ENCODE assay signal across 8 cellular contexts in the genomic region with DNA sequence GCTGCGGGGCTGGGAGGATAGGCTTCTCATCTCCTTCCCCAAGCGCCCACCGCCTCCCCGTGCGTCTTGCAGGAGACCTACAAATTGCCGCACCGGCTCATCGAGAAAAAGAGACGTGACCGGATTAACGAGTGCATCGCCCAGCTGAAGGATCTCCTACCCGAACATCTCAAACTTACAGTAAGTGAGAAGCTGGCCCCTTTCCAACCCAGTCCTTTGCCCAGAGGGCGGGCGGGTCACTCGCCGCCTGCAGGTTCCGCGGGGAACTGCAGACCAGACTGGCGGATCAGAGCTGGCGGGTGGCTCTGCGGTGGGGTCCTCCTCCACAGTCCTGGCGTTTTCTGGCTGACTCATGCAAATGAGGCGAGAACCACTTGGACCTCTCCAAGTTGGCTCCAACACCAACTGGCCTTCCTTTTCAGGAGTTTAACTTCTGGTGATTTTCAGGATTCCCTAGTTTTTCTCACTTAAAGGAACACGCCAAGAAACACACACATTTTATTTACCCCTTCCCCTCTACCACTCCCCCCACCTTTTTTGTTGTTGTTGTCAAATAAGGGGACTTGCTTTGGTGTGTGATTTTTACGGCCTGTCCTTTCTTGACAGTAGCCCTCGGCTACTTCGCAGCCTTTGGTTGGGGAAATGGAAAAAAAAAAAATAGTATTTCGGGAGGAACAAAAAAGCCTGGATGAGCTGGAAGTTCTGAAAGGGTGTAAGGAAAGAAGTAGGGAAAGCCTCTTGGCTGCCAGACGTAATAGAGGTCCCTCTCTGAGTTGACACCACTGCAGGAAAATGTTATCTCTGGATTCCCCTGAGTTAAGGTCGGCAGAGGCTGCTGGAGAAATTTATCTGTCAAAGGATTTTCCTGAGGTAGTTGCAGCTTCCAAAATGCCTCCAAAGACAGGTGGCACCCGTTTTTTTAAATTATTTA. TPM values are rescaled to one million over a fixed set of nuclear protein-coding genes. Genes with fewer than 3 reads are reported as not detected.
DNase-seq lines count a peak whose midpoint lies in the region; ATAC-seq and TF ChIP-seq lines count a peak whose summit lies in the region.

No MANE protein-coding gene starts in this region.

- peaks cover 58% of the 10 kb centered on the region for H3K36me3 Mint-ChIP-seq in activated naive CD4-positive, alpha-beta T cell treated with anti-CD3 and anti-CD28 coated beads, Interleukin-2, amount 10 ng/mL, durations not matched to agents 7 days and 5 days

- DNase-seq in AG04449 (ENCODE audit: low read depth, low spot score) (no peak), KBM-7 (peak; percentile 96), SK-N-DZ (ENCODE audit: low spot score) (peak; percentile 73), nucleus accumbens (lab: John Stamatoyannopoulos, UW) (peak in 54 of 56 donors; percentile 16 to 85 (median 54)), substantia nigra (lab: John Stamatoyannopoulos, UW) (peak in 45 of 49 donors; percentile 16 to 94 (median 68))
- DNase-seq in activated naive CD4-positive, alpha-beta T cell treated with anti-CD3 and anti-CD28 coated beads, Interleukin-2, amount 10 ng/mL, durations not matched to agents 7 days and 5 days = peak; percentile 92

- peaks cover 0 to 11% of the 10 kb centered on the region in 2 donors for H3K36me3 ChIP-seq in gastroesophageal sphincter

- no peak for TF ChIP-seq EP300 in gastroesophageal sphincter (IDR thresholded peaks at IDR 0.05)

- H3K27ac Mint-ChIP-seq in activated naive CD4-positive, alpha-beta T cell treated with anti-CD3 and anti-CD28 coated beads, Interleukin-2, amount 10 ng/mL, durations not matched to agents 7 days and 5 days = peak overlapping the region; percentile 99

- CTCF ChIA-PET in AG04449 (lab: Yijun Ruan, JAX) = interaction anchor here (0.6 to 17.4 kb wide), 31 partner anchors 8 to 965 kb away, joined by 3 to 411 read pairs (median 4); no protein-coding TSS in a partner anchor
- CTCF ChIA-PET in activated naive CD4-positive, alpha-beta T cell treated with anti-CD3 and anti-CD28 coated beads, Interleukin-2, amount 10 ng/mL, durations not matched to agents 7 days and 5 days (lab: Charles Lee) = interaction anchor here (0.7 to 11.3 kb wide), 28 partner anchors 40 to 347 kb away, joined by 3 to 158 read pairs (median 4); no protein-coding TSS in a partner anchor

- H3K4me1 Mint-ChIP-seq in activated naive CD4-positive, alpha-beta T cell treated with anti-CD3 and anti-CD28 coated beads, Interleukin-2, amount 10 ng/mL, durations not matched to agents 7 days and 5 days = peaks cover 65% of the 10 kb centered on the region

- no peaks in the 10 kb centered on the region for H3K9me3 Mint-ChIP-seq in activated naive CD4-positive, alpha-beta T cell treated with anti-CD3 and anti-CD28 coated beads, Interleukin-2, amount 10 ng/mL, durations not matched to agents 7 days and 5 days

- WGBS in gastroesophageal sphincter (ENCODE audit: low coverage in 1 of 2), 2 donors = 2 to 3% methylated on average over 9 to 18 of the region's 32 CpGs

- in situ Hi-C loops in KBM-7 (cut with MboI; ENCODE audit: low pct_unique_long_range_greater_than_20kb, low sequenced_read_pairs) = loop anchor here (10.0 kb wide), 1 partner anchor 256 kb away; no protein-coding TSS in a partner anchor

- POLR2A ChIA-PET in AG04449 (lab: Yijun Ruan, JAX) = interaction anchor here (0.7 to 3.6 kb wide), 9 partner anchors 13 to 269 kb away, joined by 3 to 31 read pairs (median 9); no protein-coding TSS in a partner anchor

- H3K4me1 ChIP-seq in gastroesophageal sphincter = peaks cover 4 to 77% (median 51%) of the 10 kb centered on the region in 3 donors

- no peak for TF ChIP-seq POLR2A in gastroesophageal sphincter (IDR thresholded peaks at IDR 0.05)

- H3K4me3 ChIP-seq in AG04449 (ENCODE audit: low read depth, low read length) (peak overlapping the region; percentile 99), gastroesophageal sphincter (peak overlapping the region; percentile 62 to 86)

- no peaks in the 10 kb centered on the region for H3K27me3 ChIP-seq in gastroesophageal sphincter

- H3K9me3 ChIP-seq in gastroesophageal sphincter = no peaks in the 10 kb centered on the region

- H3K4me3 Mint-ChIP-seq in activated naive CD4-positive, alpha-beta T cell treated with anti-CD3 and anti-CD28 coated beads, Interleukin-2, amount 10 ng/mL, durations not matched to agents 7 days and 5 days = peak overlapping the region; percentile 97

- no peaks in the 10 kb centered on the region for H3K27me3 Mint-ChIP-seq in activated naive CD4-positive, alpha-beta T cell treated with anti-CD3 and anti-CD28 coated beads, Interleukin-2, amount 10 ng/mL, durations not matched to agents 7 days and 5 days

- TF ChIP-seq CTCF in AG04449 (IDR thresholded peaks at IDR 0.05; ENCODE audit: insufficient read depth, low read length, missing control alignments) = peak; percentile 95
- peak; percentile 91 to 99 (median 98) for TF ChIP-seq CTCF in gastroesophageal sphincter (IDR thresholded peaks at IDR 0.05)

- peak; percentile 10 for ATAC-seq in GM18907 (IDR thresholded peaks at IDR 0.05; ENCODE audit: unreplicated experiment)
- ATAC-seq in gastroesophageal sphincter = peak; percentile 6

- H3K27ac ChIP-seq in gastroesophageal sphincter (peak overlapping the region; percentile 95 to 100 (median 96)), substantia nigra (ENCODE audit: low read depth, low read length, poor library complexity, severe bottlenecking) (peak overlapping the region; percentile 79)

RNA-seq across cellular contexts. Expression of a gene that starts 1.3 kb away (rescaled TPM):
- polyA plus RNA-seq in SK-N-DZ (2014; cell fraction: cytosol; rRNA removed) = 0.03 and 0.09 TPM in 2 replicates
- polyA plus RNA-seq in SK-N-DZ (2014; cell fraction: nucleus; rRNA removed) = not detected in 2 replicates
- 10 to 100 TPM in 3 of 4 donors, 1 to 10 TPM in 1; 7.8 to 46.0 (median 14.0) TPM for total RNA-seq in gastroesophageal sphincter
